In genomic region chr3:139227827-139228226, GRCh38 we compare ENCODE assay signal across 2 cellular contexts.
TF ChIP-seq lines count a peak whose summit lies in the region.

No MANE protein-coding gene starts in this region.

TF ChIP-seq in GM23338, 12 proteins besides CTCF, POLR2A, EP300 and RAD21:
- TF ChIP-seq ETS1 (IDR thresholded peaks at IDR 0.05), result no peak
- TF ChIP-seq CREB1 (CRISPR knock-in tag; IDR thresholded peaks at IDR 0.05; ENCODE audit: low read depth), result no peak
- TF ChIP-seq STAT1 (IDR thresholded peaks at IDR 0.05; ENCODE audit: unreplicated experiment), result no peak
- TF ChIP-seq JUNB (IDR thresholded peaks at IDR 0.05; ENCODE audit: unreplicated experiment), result no peak
- no peak for TF ChIP-seq EZH2 (IDR thresholded peaks at IDR 0.05; ENCODE audit: low read depth, unreplicated experiment)
- no peak for TF ChIP-seq REST (IDR thresholded peaks at IDR 0.05; ENCODE audit: unreplicated experiment)
- TF ChIP-seq EZH2phosphoT487 (IDR thresholded peaks at IDR 0.05; ENCODE audit: unreplicated experiment), result no peak
- no peak for TF ChIP-seq NANOG (IDR thresholded peaks at IDR 0.05; ENCODE audit: borderline replicate concordance)
- no peak for TF ChIP-seq ZNF114 (CRISPR knock-in tag; IDR thresholded peaks at IDR 0.05)
- no peak for TF ChIP-seq ZNF331 (CRISPR knock-in tag; IDR thresholded peaks at IDR 0.05; ENCODE audit: low read depth)
- no peak for TF ChIP-seq POLR2AphosphoS5 (IDR thresholded peaks at IDR 0.05; ENCODE audit: low read depth)
- TF ChIP-seq ZNF462 (CRISPR knock-in tag; IDR thresholded peaks at IDR 0.05), result no peak

TF ChIP-seq in H1, 55 proteins besides CTCF, POLR2A, EP300 and RAD21:
- no peak for TF ChIP-seq TAF7 (optimal IDR thresholded peaks at IDR 0.05; ENCODE audit: borderline replicate concordance, low read depth, low read length)
- no peak for TF ChIP-seq ZNF274 (IDR thresholded peaks at IDR 0.05; ENCODE audit: borderline replicate concordance, extremely low read depth, low read length)
- TF ChIP-seq GTF2F1 (IDR thresholded peaks at IDR 0.05; ENCODE audit: borderline replicate concordance, low read depth, low read length), result no peak
- TF ChIP-seq NRF1 (IDR thresholded peaks at IDR 0.05; ENCODE audit: low read depth, low read length), result no peak
- TF ChIP-seq RXRA (IDR thresholded peaks at IDR 0.05; ENCODE audit: insufficient read depth, low read depth, low read length), result no peak
- TF ChIP-seq E2F6 (IDR thresholded peaks at IDR 0.05), result no peak
- no peak for TF ChIP-seq SUZ12 (IDR thresholded peaks at IDR 0.05; ENCODE audit: low read length)
- no peak for TF ChIP-seq CHD2 (IDR thresholded peaks at IDR 0.05; ENCODE audit: low read length)
- no peak for TF ChIP-seq BACH1 (IDR thresholded peaks at IDR 0.05; ENCODE audit: low read length)
- no peak for TF ChIP-seq RNF2 (IDR thresholded peaks at IDR 0.05; ENCODE audit: borderline replicate concordance, low read depth, low read length, missing control alignments, poor library complexity, severe bottlenecking)
- TF ChIP-seq CEBPB (IDR thresholded peaks at IDR 0.05; ENCODE audit: low read depth, low read length), result no peak
- TF ChIP-seq CTBP2 (IDR thresholded peaks at IDR 0.05; ENCODE audit: borderline replicate concordance, insufficient read depth, insufficient read length, low read length), result no peak
- no peak for TF ChIP-seq SP2 (IDR thresholded peaks at IDR 0.05; ENCODE audit: low read length)
- no peak for TF ChIP-seq RBBP5 (IDR thresholded peaks at IDR 0.05; ENCODE audit: borderline replicate concordance, low read depth, low read length)
- no peak for TF ChIP-seq SP1 (IDR thresholded peaks at IDR 0.05; ENCODE audit: low read depth, low read length)
- no peak for TF ChIP-seq GABPA (IDR thresholded peaks at IDR 0.05; ENCODE audit: borderline replicate concordance, insufficient read depth, low read length)
